ENCODE assay signal across 30 cellular contexts in genomic region chr14:37870947-37871346, GRCh38.
DNase-seq lines count a peak whose midpoint lies in the region; ATAC-seq and TF ChIP-seq lines count a peak whose summit lies in the region.
"Had no signal": no experiment of that assay in that cellular context is flagged by ENCODE, and none has a peak within 500 bp of the region (broad histone marks: within the 10 kb centered on the region; RNA-seq: fewer than 3 reads in every experiment).

No MANE protein-coding gene starts in this region.

- peaks cover 25% of the 10 kb centered on the region for H3K4me1 ChIP-seq in Karpas-422 (ENCODE audit: low read length)
- H3K4me1 ChIP-seq in neural progenitor cell: peaks cover 15% of the 10 kb centered on the region

- H3K4me1 Mint-ChIP-seq in neural progenitor cell (peaks cover 7% of the 10 kb centered on the region), T-helper 17 cell (peaks cover 7% of the 10 kb centered on the region)
- peaks cover 2% of the 10 kb centered on the region for H3K4me1 Mint-ChIP-seq in activated CD8-positive, alpha-beta T cell treated with anti-CD3 and anti-CD28 coated beads for 36 hours (ENCODE audit: low read depth)

- H3K27me3 ChIP-seq in Karpas-422 (ENCODE audit: low read length) (no peaks in the 10 kb centered on the region), neural progenitor cell (no peaks in the 10 kb centered on the region)
- H3K27me3 ChIP-seq: BLaER1 treated with 17β-estradiol and CSF1 and Interleukin-3, amounts not matched to agents 10 nM and 100 nM; brain microvascular endothelial cell; MG63; upper lobe of left lung had no signal

- H3K4me2 ChIP-seq in Karpas-422 (ENCODE audit: low read depth, low read length, poor library complexity, severe bottlenecking): no peak overlapping the region
- no peak overlapping the region for H3K4me2 ChIP-seq in neural progenitor cell
- H3K4me2 ChIP-seq: BLaER1 treated with 17β-estradiol and CSF1 and Interleukin-3, amounts not matched to agents 10 nM and 100 nM had no signal

- H3K4me3 Mint-ChIP-seq in neural progenitor cell (no peak overlapping the region), T-helper 17 cell (no peak overlapping the region)
- H3K4me3 Mint-ChIP-seq in activated CD8-positive, alpha-beta T cell treated with anti-CD3 and anti-CD28 coated beads for 36 hours: no peak overlapping the region
- H3K4me3 Mint-ChIP-seq: activated CD4-positive, alpha-beta T cell treated with anti-CD3 and anti-CD28 coated beads, Interleukin-2, amount 10 ng/mL, durations not matched to agents 24 days and 14 days; naive B cell had no signal

- H2AFZ ChIP-seq in Karpas-422 (ENCODE audit: low read length): peak overlapping the region; percentile 66
- peak overlapping the region; percentile 60 for H2AFZ ChIP-seq in neural progenitor cell (replicated peaks)

- peaks cover 2% of the 10 kb centered on the region for H3K9me3 Mint-ChIP-seq in neural progenitor cell
- no peaks in the 10 kb centered on the region for H3K9me3 Mint-ChIP-seq in activated CD8-positive, alpha-beta T cell treated with anti-CD3 and anti-CD28 coated beads for 36 hours
- H3K9me3 Mint-ChIP-seq: activated CD4-positive, alpha-beta T cell treated with anti-CD3 and anti-CD28 coated beads, Interleukin-2, amount 10 ng/mL, durations not matched to agents 24 days and 14 days; activated naive CD4-positive, alpha-beta T cell treated with anti-CD3 and anti-CD28 coated beads, Interleukin-2, amount 50 U/mL, for 72 hours had no signal

- no peaks in the 10 kb centered on the region for H3F3A ChIP-seq in neural progenitor cell (ENCODE audit: low read depth)

- intact Hi-C loops in activated CD8-positive, alpha-beta T cell treated with anti-CD3 and anti-CD28 coated beads for 36 hours (cut with micrococcal nuclease): no loop called here

- POLR2A ChIA-PET in activated CD8-positive, alpha-beta T cell treated with anti-CD3 and anti-CD28 coated beads for 36 hours (lab: Charles Lee): no interaction called here

- H3K36me3 Mint-ChIP-seq in neural progenitor cell (no peaks in the 10 kb centered on the region), T-helper 17 cell (ENCODE audit: low read depth) (peaks cover 3% of the 10 kb centered on the region)
- H3K36me3 Mint-ChIP-seq in activated CD8-positive, alpha-beta T cell treated with anti-CD3 and anti-CD28 coated beads for 36 hours (ENCODE audit: low read depth): no peaks in the 10 kb centered on the region
- H3K36me3 Mint-ChIP-seq: activated naive CD4-positive, alpha-beta T cell treated with anti-CD3 and anti-CD28 coated beads, Interleukin-2, amount 50 U/mL, for 72 hours; naive B cell had no signal

- H3K4me3 ChIP-seq in Karpas-422 (ENCODE audit: low read length) (no peak overlapping the region), neural progenitor cell (no peak overlapping the region)
- H3K4me3 ChIP-seq: BLaER1 treated with 17β-estradiol and CSF1 and Interleukin-3, amounts not matched to agents 10 nM and 100 nM; MG63; upper lobe of left lung had no signal

- no peaks in the 10 kb centered on the region for H3K9me2 ChIP-seq in Karpas-422 (replicated peaks; ENCODE audit: insufficient read depth, low read length)

- peaks cover 3% of the 10 kb centered on the region for H3K27me3 Mint-ChIP-seq in neural progenitor cell (ENCODE audit: insufficient read depth, low read depth)
- H3K27me3 Mint-ChIP-seq in activated CD8-positive, alpha-beta T cell treated with anti-CD3 and anti-CD28 coated beads for 36 hours: peaks cover 4% of the 10 kb centered on the region
- no peaks in the 10 kb centered on the region for H3K27me3 Mint-ChIP-seq in T-helper 17 cell
- H3K27me3 Mint-ChIP-seq: activated CD4-positive, alpha-beta T cell treated with anti-CD3 and anti-CD28 coated beads, Interleukin-2, amount 10 ng/mL, durations not matched to agents 24 days and 14 days; progenitor cell of endocrine pancreas had no signal

- H3K27ac Mint-ChIP-seq in neural progenitor cell (no peak overlapping the region), T-helper 17 cell (no peak overlapping the region)
- H3K27ac Mint-ChIP-seq in activated CD8-positive, alpha-beta T cell treated with anti-CD3 and anti-CD28 coated beads for 36 hours: no peak overlapping the region
- H3K27ac Mint-ChIP-seq: activated CD4-positive, alpha-beta T cell treated with anti-CD3 and anti-CD28 coated beads, Interleukin-2, amount 10 ng/mL, durations not matched to agents 24 days and 14 days; activated naive CD4-positive, alpha-beta T cell treated with anti-CD3 and anti-CD28 coated beads, Interleukin-2, amount 50 U/mL, for 72 hours; naive B cell; progenitor cell of endocrine pancreas had no signal

- CTCF ChIA-PET in activated CD8-positive, alpha-beta T cell treated with anti-CD3 and anti-CD28 coated beads for 36 hours (lab: Charles Lee): interaction anchor here (0.9 to 1.5 kb wide), 2 partner anchors 10 to 641 kb away, joined by 3 read pairs; no protein-coding TSS in a partner anchor

- H3K79me2 ChIP-seq in Karpas-422 (ENCODE audit: low read length): no peaks in the 10 kb centered on the region
- no peaks in the 10 kb centered on the region for H3K79me2 ChIP-seq in neural progenitor cell (ENCODE audit: low read depth)

- DNase-seq in Ammon's horn (ENCODE audit: low spot score) (peak; percentile 7), Karpas-422 (no peak), epithelial cell of prostate (ENCODE audit: low read depth, low spot score) (no peak), neural progenitor cell (ENCODE audit: low spot score) (peak; percentile 3), T-helper 17 cell (no peak)
- DNase-seq in activated CD8-positive, alpha-beta T cell treated with anti-CD3 and anti-CD28 coated beads for 36 hours: no peak
- DNase-seq: activated CD4-positive, alpha-beta T cell treated with anti-CD3 and anti-CD28 coated beads, Interleukin-2, amount 10 ng/mL, durations not matched to agents 24 days and 14 days; amygdala; brain microvascular endothelial cell; GDM1; hippocampal formation; KBM-7; left cardiac atrium; MG63; naive B cell; NCI-H1105 treated with DMSO at 0.1 percent for 48 hours; NCI-H187 treated with DMSO at 0.1 percent for 48 hours; NCI-H226; NCI-H526 treated with DMSO at 0.1 percent for 48 hours; SIG-M5; stimulated activated CD4-positive, alpha-beta T cell treated with anti-CD3 and anti-CD28 coated beads, Interleukin-15, amount 100 ng/mL, for 24 hours; stimulated activated CD4-positive, alpha-beta T cell treated with anti-CD3 and anti-CD28 coated beads, Interleukin-4, amount 100 ng/mL, for 4 hours; T-helper 9 cell; WERI-Rb-1 had no signal

- H4K20me1 ChIP-seq in Karpas-422 (ENCODE audit: insufficient read depth, low read depth, low read length) (no peaks in the 10 kb centered on the region), neural progenitor cell (ENCODE audit: low read depth) (no peaks in the 10 kb centered on the region)
- H4K20me1 ChIP-seq: BLaER1 treated with 17β-estradiol and CSF1 and Interleukin-3, amounts not matched to agents 10 nM and 100 nM had no signal

- no peak for ATAC-seq in activated CD8-positive, alpha-beta T cell treated with anti-CD3 and anti-CD28 coated beads for 36 hours
- ATAC-seq in GM21528 (IDR thresholded peaks at IDR 0.05; ENCODE audit: low FRiP score, unreplicated experiment) (no peak), T-helper 17 cell (no peak), HG02973 (IDR thresholded peaks at IDR 0.05; ENCODE audit: unreplicated experiment) (no peak)
- ATAC-seq: activated naive CD4-positive, alpha-beta T cell treated with anti-CD3 and anti-CD28 coated beads, Interleukin-2, amount 50 U/mL, for 72 hours; left cardiac atrium had no signal

- H3K9ac ChIP-seq in Karpas-422 (ENCODE audit: low read length) (no peak overlapping the region), neural progenitor cell (no peak overlapping the region)
- H3K9ac ChIP-seq: BLaER1 treated with 17β-estradiol and CSF1 and Interleukin-3, amounts not matched to agents 10 nM and 100 nM had no signal

- no peak overlapping the region for H3K27ac ChIP-seq in Karpas-422 (ENCODE audit: low read length)
- H3K27ac ChIP-seq in epithelial cell of prostate: peak overlapping the region; percentile 66
- no peak overlapping the region for H3K27ac ChIP-seq in neural progenitor cell
- H3K27ac ChIP-seq: BLaER1 treated with 17β-estradiol and CSF1 and Interleukin-3, amounts not matched to agents 10 nM and 100 nM; brain microvascular endothelial cell; upper lobe of left lung; WERI-Rb-1 had no signal

- TF ChIP-seq CTCF in neural progenitor cell (IDR thresholded peaks at IDR 0.05): no peak
- no peak for TF ChIP-seq CTCF in activated CD8-positive, alpha-beta T cell treated with anti-CD3 and anti-CD28 coated beads for 36 hours (IDR thresholded peaks at IDR 0.05)

- H3K9me3 ChIP-seq in Karpas-422 (ENCODE audit: low read length): no peaks in the 10 kb centered on the region
- no peaks in the 10 kb centered on the region for H3K9me3 ChIP-seq in neural progenitor cell (ENCODE audit: low read depth)
- H3K9me3 ChIP-seq in T-helper 17 cell (ENCODE audit: control insufficient read depth, low read length, poor library complexity, severe bottlenecking): no peaks in the 10 kb centered on the region
- H3K9me3 ChIP-seq: BLaER1 treated with 17β-estradiol and CSF1 and Interleukin-3, amounts not matched to agents 10 nM and 100 nM; MG63; upper lobe of left lung had no signal

- H3K36me3 ChIP-seq in Karpas-422 (ENCODE audit: insufficient read depth, low read length): no peaks in the 10 kb centered on the region
- no peaks in the 10 kb centered on the region for H3K36me3 ChIP-seq in neural progenitor cell
- H3K36me3 ChIP-seq: BLaER1 treated with 17β-estradiol and CSF1 and Interleukin-3, amounts not matched to agents 10 nM and 100 nM; brain microvascular endothelial cell; MG63; upper lobe of left lung; WERI-Rb-1 had no signal

Comparison
In these comparisons a context has a peak if more than half of its experiments do, and no peak if none do; other contexts are left out.
1. DNase-seq: peak in Ammon's horn (single experiment) and neural progenitor cell (single experiment); none in Karpas-422 (single experiment), epithelial cell of prostate (single experiment), activated CD8-positive, alpha-beta T cell treated with anti-CD3 and anti-CD28 coated beads for 36 hours (single experiment) and T-helper 17 cell (0 of 3).